ENCODE assay signal across 7 cellular contexts in the genomic region with DNA sequence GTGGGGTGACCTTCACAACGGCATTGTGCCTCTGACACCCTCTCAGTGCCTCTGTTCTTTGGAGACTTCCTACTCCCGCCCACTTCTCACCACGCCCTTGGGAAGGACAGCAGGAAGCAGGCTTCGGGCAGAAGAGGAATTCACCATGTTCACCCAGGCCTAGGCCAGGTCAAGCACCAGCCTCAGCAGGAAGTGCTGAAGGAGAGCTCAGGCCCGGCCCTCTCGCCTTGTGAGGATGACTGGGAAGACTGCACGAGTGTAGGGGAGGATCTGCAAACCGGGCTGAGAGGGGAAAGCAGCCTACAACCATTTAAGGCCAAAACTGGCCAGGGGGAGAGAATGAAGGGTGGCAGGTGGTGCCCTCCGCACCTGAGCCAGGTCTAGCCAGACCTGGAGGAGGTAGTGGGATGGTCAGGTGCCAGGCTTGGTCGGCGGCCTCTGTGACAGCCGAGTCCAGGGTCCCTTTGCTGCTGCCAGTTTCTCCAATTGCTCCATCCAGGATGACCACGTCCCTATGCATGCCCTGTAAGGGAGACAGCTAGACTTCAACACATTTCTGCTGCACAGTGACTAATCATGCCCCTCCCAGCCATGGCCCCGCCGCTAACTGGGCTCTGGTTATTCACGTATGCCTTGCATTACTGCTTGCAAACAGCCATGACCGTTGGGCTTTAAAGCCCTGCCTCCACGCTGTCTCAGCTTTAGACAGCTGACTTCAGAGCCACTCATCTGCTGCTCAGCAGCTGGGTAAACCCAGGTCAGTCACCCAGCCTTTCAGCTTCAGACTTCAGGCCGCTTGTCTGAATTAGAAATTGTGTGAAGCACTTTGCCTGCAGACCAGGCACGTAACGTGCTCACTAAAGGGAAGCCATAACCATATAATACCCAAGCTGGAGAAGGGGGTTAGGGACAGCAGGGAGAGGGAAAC. TPM values are rescaled to one million over a fixed set of nuclear protein-coding genes. Genes with fewer than 3 reads are reported as not detected.
DNase-seq lines count a peak whose midpoint lies in the region; TF ChIP-seq lines count a peak whose summit lies in the region.

No MANE protein-coding gene starts in this region.

- H3K36me3 ChIP-seq in brain microvascular endothelial cell (replicated peaks): peaks cover 35% of the 10 kb centered on the region
- peaks cover 40% of the 10 kb centered on the region for H3K36me3 ChIP-seq in osteoblast (ENCODE audit: insufficient read depth, low read length)
- H3K36me3 ChIP-seq in ovary: no peaks in the 10 kb centered on the region

- no peaks in the 10 kb centered on the region for H3K27me3 ChIP-seq in brain microvascular endothelial cell (replicated peaks)
- H3K27me3 ChIP-seq in osteoblast (ENCODE audit: insufficient read depth, low read length): no peaks in the 10 kb centered on the region
- no peaks in the 10 kb centered on the region for H3K27me3 ChIP-seq in ovary

- TF ChIP-seq CTCF in brain microvascular endothelial cell (IDR thresholded peaks at IDR 0.05; ENCODE audit: low read depth, low read length, missing control alignments) (no peak), osteoblast (IDR thresholded peaks at IDR 0.05; ENCODE audit: extremely low read depth, low read depth, low read length) (no peak), ovary (IDR thresholded peaks at IDR 0.05) (no peak)

- H3K9me3 ChIP-seq in osteoblast (ENCODE audit: low read depth, low read length) (no peaks in the 10 kb centered on the region), ovary (no peaks in the 10 kb centered on the region)

- H3K79me2 ChIP-seq in osteoblast (ENCODE audit: insufficient read depth, low read length): peaks cover 12% of the 10 kb centered on the region

- peaks cover under 1% of the 10 kb centered on the region for H4K20me1 ChIP-seq in osteoblast (ENCODE audit: insufficient read depth, low read length)

- peak overlapping the region; percentile 6 for H3K4me2 ChIP-seq in osteoblast (ENCODE audit: insufficient read depth, low read length)

- 58 to 65% (median 60%) methylated on average over 21 of the region's 21 CpGs for WGBS in ovary, 3 donors

- no peak overlapping the region for H2AFZ ChIP-seq in osteoblast (ENCODE audit: low read length)

- no peak for TF ChIP-seq POLR2A in ovary (IDR thresholded peaks at IDR 0.05)

- in situ Hi-C loops in brain microvascular endothelial cell (cut with HindIII; ENCODE audit: low pct_ligation_motif_present, low sequenced_read_pairs): no loop called here

- TF ChIP-seq EP300 in ovary (IDR thresholded peaks at IDR 0.05): no peak

- H3K4me1 ChIP-seq in osteoblast (ENCODE audit: insufficient read depth, low read length): peaks cover 29% of the 10 kb centered on the region
- no peaks in the 10 kb centered on the region for H3K4me1 ChIP-seq in ovary (ENCODE audit: insufficient read depth)

- intact Hi-C loops in ovary (cut with DNase I): no loop called here

- H3K27ac ChIP-seq in brain microvascular endothelial cell: peak overlapping the region; percentile 52
- H3K27ac ChIP-seq in osteoblast (ENCODE audit: low read depth, low read length): peak overlapping the region; percentile 64
- no peak overlapping the region for H3K27ac ChIP-seq in ovary

- H3K4me3 ChIP-seq in brain microvascular endothelial cell (ENCODE audit: low read depth, low read length): no peak overlapping the region
- H3K4me3 ChIP-seq in osteoblast (ENCODE audit: insufficient read depth, low read length): no peak overlapping the region
- H3K4me3 ChIP-seq in ovary: no peak overlapping the region

- DNase-seq in ELR (ENCODE audit: low read depth) (peak; percentile 95), NCI-H1092 treated with DMSO at 0.1 percent for 48 hours (lab: John Stamatoyannopoulos, UW) (peak; percentile 41), brain microvascular endothelial cell (peak; percentile 91), osteoblast (ENCODE audit: insufficient read length, low spot score, missing footprints) (peak; percentile 99), NOMO-1 (lab: John Stamatoyannopoulos, UW; ENCODE audit: unreplicated experiment in 2 of 2) (no peak), ovary (no peak)
- DNase-seq in activated effector memory CD4-positive, alpha-beta T cell treated with Interleukin-2 at 50 U/mL for 16 hours: no peak

RNA-seq across cellular contexts. Expression of gene MRTO4, which starts 8.9 kb away (rescaled TPM):
- total RNA-seq in osteoblast (17.4 and 18.5 TPM in 2 replicates), ovary (10 to 100 TPM; 14.3 to 49.1 (median 29.9) TPM)
- 10 to 100 TPM; 23.2 to 25.3 TPM for polyA plus RNA-seq in ovary

RNA-seq across cellular contexts. Expression of gene EMC1, which starts 9.2 kb away (rescaled TPM):
- total RNA-seq in osteoblast: 60.1 and 64.1 TPM in 2 replicates
- total RNA-seq in ovary: 10 to 100 TPM; 22.5 to 53.9 (median 34.4) TPM
- 10 to 100 TPM; 15.0 to 36.7 TPM for polyA plus RNA-seq in ovary

RNA-seq across cellular contexts. Expression of gene AKR7A3, which starts 28.1 kb away (rescaled TPM):
- total RNA-seq in osteoblast (0.72 and 1.2 TPM in 2 replicates), ovary (1 to 10 TPM; 1.7 to 3.5 (median 2.0) TPM)
- polyA plus RNA-seq in ovary: under 1 TPM; 0.23 to 0.96 TPM

RNA-seq across cellular contexts. Expression of gene UBR4, which starts 50.4 kb away (rescaled TPM):
- total RNA-seq in osteoblast (134 and 149 TPM in 2 replicates), ovary (100 to 1,000 TPM in 5 of 7 donors, 10 to 100 TPM in 2; 86.7 to 139 (median 120) TPM)
- 100 to 1,000 TPM in 1 of 2 donors, 10 to 100 TPM in 1; 78.7 to 118 TPM for polyA plus RNA-seq in ovary

RNA-seq across cellular contexts. Expression of gene AKR7A2, which starts 51.5 kb away (rescaled TPM):
- total RNA-seq in osteoblast (66.2 and 79.0 TPM in 2 replicates), ovary (10 to 100 TPM; 44.6 to 83.6 (median 68.1) TPM)
- polyA plus RNA-seq in ovary: 10 to 100 TPM; 37.9 to 51.8 TPM

Comparison
In these comparisons a context has a peak if more than half of its experiments do, and no peak if none do; other contexts are left out.
1. DNase-seq: peak in ELR (single experiment), NCI-H1092 treated with DMSO at 0.1 percent for 48 hours (single experiment), brain microvascular endothelial cell (single experiment) and osteoblast (single experiment); none in NOMO-1 (0 of 2), activated effector memory CD4-positive, alpha-beta T cell treated with Interleukin-2 at 50 U/mL for 16 hours (single experiment) and ovary (0 of 5).
2. H3K27ac ChIP-seq: peak in brain microvascular endothelial cell (single experiment) and osteoblast (single experiment); none in ovary (0 of 2).